22 cellular contexts compared by ENCODE assay signal in genomic region chr7:13832346-13832745, GRCh38.
DNase-seq lines count a peak whose midpoint lies in the region; ATAC-seq, FAIRE-seq and TF ChIP-seq lines count a peak whose summit lies in the region.
"Had no signal": no experiment of that assay in that cellular context is flagged by ENCODE, and none has a peak within 500 bp of the region (broad histone marks: within the 10 kb centered on the region; RNA-seq: fewer than 3 reads in every experiment).

No MANE protein-coding gene starts in this region.

- FAIRE-seq in G401.6 (lab: Jason Lieb, UNC) = peak; percentile 46
- FAIRE-seq: A549, D721Med, GM12891, HepG2, RCC 7860 had no signal

- no peak overlapping the region for H3K27ac ChIP-seq in RWPE2 (ENCODE audit: poor library complexity, severe bottlenecking)
- H3K27ac ChIP-seq in epithelial cell of prostate = no peak overlapping the region
- no peak overlapping the region for H3K27ac ChIP-seq in lower lobe of right lung
- H3K27ac ChIP-seq: A549 had no signal

- H3K36me3 ChIP-seq in RWPE2 (ENCODE audit: low read depth) (no peaks in the 10 kb centered on the region), lower lobe of right lung (no peaks in the 10 kb centered on the region)
- H3K36me3 ChIP-seq: HAP-1 had no signal

- H3K9me3 ChIP-seq in RWPE2 (ENCODE audit: severe bottlenecking) (no peaks in the 10 kb centered on the region), lower lobe of right lung (no peaks in the 10 kb centered on the region)
- H3K9me3 ChIP-seq: A549, HAP-1 had no signal

- H3K4me1 ChIP-seq in RWPE2 (ENCODE audit: insufficient read depth, poor library complexity, severe bottlenecking) (peaks cover 7% of the 10 kb centered on the region), lower lobe of right lung (no peaks in the 10 kb centered on the region)
- H3K4me1 ChIP-seq: A549 had no signal

- DNase-seq in RWPE2 (ENCODE audit: low spot score) (no peak), epithelial cell of prostate (ENCODE audit: low read depth, low spot score) (peak; percentile 34), renal cortical epithelial cell (ENCODE audit: low read depth) (peak; percentile 47), HPDE6-E6E7 (ENCODE audit: extremely low spot score) (no peak), lower lobe of right lung (no peak)
- DNase-seq: DMS79, KBM-7, NCI-H1092 treated with DMSO at 0.1 percent for 48 hours, NCI-H1436 treated with DMSO at 0.1 percent for 48 hours, NCI-H1930, NCI-H524 treated with DMSO at 0.1 percent for 48 hours, NCI-H82, Right ventricle myocardium superior had no signal

- H3K27me3 ChIP-seq in RWPE2 (ENCODE audit: insufficient read depth, poor library complexity, severe bottlenecking) = no peaks in the 10 kb centered on the region
- no peaks in the 10 kb centered on the region for H3K27me3 ChIP-seq in lower lobe of right lung (ENCODE audit: low read depth)

- H3K4me3 ChIP-seq in RWPE2 (ENCODE audit: severe bottlenecking) (no peak overlapping the region), lower lobe of right lung (no peak overlapping the region)
- H3K4me3 ChIP-seq: A549, GM23338, HAP-1 had no signal

- intact Hi-C loops in lower lobe of right lung (cut with DNase I) = no loop called here

- TF ChIP-seq CTCF in RWPE2 (IDR thresholded peaks at IDR 0.05; ENCODE audit: poor library complexity, severe bottlenecking) (no peak), lower lobe of right lung (IDR thresholded peaks at IDR 0.05) (no peak)

- ATAC-seq in RWPE2 (ENCODE audit: low read depth) (peak; percentile 69), GM21825 (IDR thresholded peaks at IDR 0.05; ENCODE audit: unreplicated experiment) (no peak), lower lobe of right lung (no peak)
- ATAC-seq: A549, GM23338, HepG2 had no signal

Comparison
In these comparisons a context has a peak if more than half of its experiments do, and no peak if none do; other contexts are left out.
1. DNase-seq: peak in epithelial cell of prostate (single experiment) and renal cortical epithelial cell (single experiment); none in RWPE2 (single experiment), HPDE6-E6E7 (single experiment) and lower lobe of right lung (single experiment).